Comparison of ENCODE assay signal across 8 cellular contexts in genomic region chr16:87388818-87389134, GRCh38. TPM values are rescaled to one million over a fixed set of nuclear protein-coding genes. Genes with fewer than 3 reads are reported as not detected.
DNase-seq lines count a peak whose midpoint lies in the region; ATAC-seq and TF ChIP-seq lines count a peak whose summit lies in the region.

No MANE protein-coding gene starts in this region.

- H3K4me1 ChIP-seq in Peyer's patch (peaks cover 0 to 31% (median 18%) of the 10 kb centered on the region in 4 donors), prostate gland (replicated peaks) (peaks cover 9% of the 10 kb centered on the region)

- BruUV-seq in Calu3 (replicated peaks; lab: Mats Ljungman, UMichigan): no TSS peak

- no peaks in the 10 kb centered on the region for H3K9me3 ChIP-seq in Peyer's patch
- no peaks in the 10 kb centered on the region for H3K9me3 ChIP-seq in prostate gland

- TF ChIP-seq POLR2A in Peyer's patch (IDR thresholded peaks at IDR 0.05): no peak
- no peak for TF ChIP-seq POLR2A in prostate gland (IDR thresholded peaks at IDR 0.05)

- no peaks in the 10 kb centered on the region for H3K9me3 Mint-ChIP-seq in Calu3 (ENCODE audit: low read depth, unreplicated experiment)
- H3K9me3 Mint-ChIP-seq in endothelial cell (ENCODE audit: unreplicated experiment): no peaks in the 10 kb centered on the region

- TF ChIP-seq CTCF in Calu3 (IDR thresholded peaks at IDR 0.05; ENCODE audit: unreplicated experiment) (no peak), Peyer's patch (IDR thresholded peaks at IDR 0.05) (no peak), endothelial cell (IDR thresholded peaks at IDR 0.05; ENCODE audit: unreplicated experiment) (no peak), prostate gland (IDR thresholded peaks at IDR 0.05) (no peak)

- H3K36me3 ChIP-seq in Peyer's patch (no peaks in the 10 kb centered on the region), prostate gland (no peaks in the 10 kb centered on the region)

- CTCF ChIA-PET in Calu3 (lab: Charles Lee): interaction anchor here (1.2 kb wide), 1 partner anchor 19 kb away, joined by 4 read pairs; no protein-coding TSS in a partner anchor

- H3K27ac Mint-ChIP-seq in Calu3 (ENCODE audit: unreplicated experiment) (peak overlapping the region; percentile 95), endothelial cell (ENCODE audit: unreplicated experiment) (peak overlapping the region; percentile 97)

- H3K36me3 Mint-ChIP-seq in Calu3 (ENCODE audit: insufficient read depth, unreplicated experiment) (peaks cover 71% of the 10 kb centered on the region), endothelial cell (ENCODE audit: low read depth, unreplicated experiment) (peaks cover 7% of the 10 kb centered on the region)

- H3K4me3 ChIP-seq in Peyer's patch: no peak overlapping the region
- H3K4me3 ChIP-seq in prostate gland: no peak overlapping the region

- H3K27me3 Mint-ChIP-seq in Calu3 (ENCODE audit: unreplicated experiment) (no peaks in the 10 kb centered on the region), endothelial cell (ENCODE audit: unreplicated experiment) (peaks cover 15% of the 10 kb centered on the region)

- 13% methylated on average over 1 of the region's 1 CpG for WGBS in prostate gland

- H3K4me1 Mint-ChIP-seq in Calu3 (ENCODE audit: low read depth, unreplicated experiment): peaks cover 35% of the 10 kb centered on the region
- H3K4me1 Mint-ChIP-seq in endothelial cell (ENCODE audit: unreplicated experiment): peaks cover 15% of the 10 kb centered on the region

- no peak overlapping the region for H3K4me3 Mint-ChIP-seq in Calu3 (ENCODE audit: low read depth, unreplicated experiment)
- H3K4me3 Mint-ChIP-seq in endothelial cell (ENCODE audit: unreplicated experiment): no peak overlapping the region

- peak overlapping the region; percentile 79 to 95 (median 89) for H3K27ac ChIP-seq in Peyer's patch
- peak overlapping the region; percentile 93 to 94 for H3K27ac ChIP-seq in prostate gland

- no peak for ATAC-seq in esophagus mucosa

- intact Hi-C loops in Calu3 (cut with micrococcal nuclease; ENCODE audit: unreplicated experiment): no loop called here
- intact Hi-C loops in prostate gland (cut with DNase I): no loop called here

- DNase-seq in Calu3 (no peak), Peyer's patch (no peak), endothelial cell (ENCODE audit: low spot score) (no peak), prostate gland (ENCODE audit: low spot score) (no peak), NCI-H2227 (lab: John Stamatoyannopoulos, UW; ENCODE audit: unreplicated experiment) (no peak), NCI-H1092 (lab: John Stamatoyannopoulos, UW) (no peak)
- DNase-seq in activated CD4-positive, alpha-beta T cell treated with anti-CD3 and anti-CD28 coated beads, Interleukin-2, amount 50 U/mL, for 1 hour: no peak

- no peaks in the 10 kb centered on the region for H3K27me3 ChIP-seq in Peyer's patch
- H3K27me3 ChIP-seq in prostate gland (replicated peaks; ENCODE audit: insufficient read depth): no peaks in the 10 kb centered on the region

RNA-seq across cellular contexts. Expression of gene MAP1LC3B, which starts 3.4 kb away (rescaled TPM):
- total RNA-seq in Calu3 (2022) (70.3 and 71.5 TPM in 2 replicates), Peyer's patch (10 to 100 TPM; 38.0 to 50.6 (median 40.7) TPM), endothelial cell (ENCODE audit: unreplicated experiment) (71.6 TPM), prostate gland (10 to 100 TPM; 41.9 to 51.8 TPM), esophagus mucosa (29.8 TPM)

RNA-seq across cellular contexts. Expression of gene FBXO31, which starts 5.2 kb away (rescaled TPM):
- 40.4 and 43.7 TPM in 2 replicates for total RNA-seq in Calu3 (2022)
- total RNA-seq in Peyer's patch: 100 to 1,000 TPM; 135 to 207 (median 191) TPM
- total RNA-seq in endothelial cell (ENCODE audit: unreplicated experiment): 13.5 TPM
- 10 to 100 TPM; 39.5 to 65.8 TPM for total RNA-seq in prostate gland
- 16.9 TPM for total RNA-seq in esophagus mucosa
